7 cellular contexts compared by ENCODE assay signal in genomic region chr11:114608605-114609004, GRCh38. TPM values are rescaled to one million over a fixed set of nuclear protein-coding genes. Genes with fewer than 3 reads are reported as not detected.
"Had no signal": no experiment of that assay in that cellular context is flagged by ENCODE, and none has a peak within 500 bp of the region (broad histone marks: within the 10 kb centered on the region; RNA-seq: fewer than 3 reads in every experiment).

No MANE protein-coding gene starts in this region.

RNA-seq across cellular contexts. Expression of gene NXPE4, which starts 13.0 kb away (rescaled TPM):
- total RNA-seq: GM23248, H4, H7, HFFc6, HT1080, IMR-90, K562 had no signal
- polyA plus RNA-seq: GM23248, IMR-90, K562 had no signal

RNA-seq across cellular contexts. Expression of gene NXPE1, which starts 48.9 kb away (rescaled TPM):
- total RNA-seq: GM23248, H4, H7, HFFc6, HT1080, IMR-90, K562 had no signal
- polyA plus RNA-seq: GM23248, IMR-90, K562 had no signal
